In the genomic region with DNA sequence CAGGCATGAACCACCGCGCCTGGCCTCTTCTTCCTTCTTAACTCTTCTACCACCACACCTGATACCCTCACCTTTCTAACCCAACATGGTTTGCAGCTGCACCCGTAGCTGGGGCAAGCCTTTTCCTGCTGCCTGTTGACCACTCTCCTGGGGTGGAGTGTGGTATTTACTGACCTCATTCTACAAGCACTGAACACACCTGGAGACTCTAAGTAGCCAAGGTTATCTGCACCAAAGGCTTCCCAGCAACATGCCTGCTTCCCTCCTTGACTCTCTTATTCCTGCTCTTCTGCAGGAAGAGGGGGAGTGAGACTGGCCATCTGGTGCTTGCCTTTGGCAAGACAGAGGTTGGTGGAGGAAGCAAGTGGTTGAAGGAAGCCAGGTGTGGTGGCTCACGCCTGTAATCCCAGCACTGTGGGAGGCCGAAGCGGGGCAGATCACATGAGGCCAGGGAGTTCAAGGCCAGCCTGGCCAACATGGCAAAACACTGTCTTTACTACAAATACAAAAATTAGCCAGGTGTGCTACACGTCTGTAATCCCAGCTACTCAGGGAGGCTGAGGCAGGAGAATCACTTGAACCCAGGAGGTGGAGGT, we compare ENCODE assay signal across 14 cellular contexts. TPM values are rescaled to one million over a fixed set of nuclear protein-coding genes. Genes with fewer than 3 reads are reported as not detected.
DNase-seq lines count a peak whose midpoint lies in the region; ATAC-seq and TF ChIP-seq lines count a peak whose summit lies in the region.
"Had no signal": no experiment of that assay in that cellular context is flagged by ENCODE, and none has a peak within 500 bp of the region (broad histone marks: within the 10 kb centered on the region; RNA-seq: fewer than 3 reads in every experiment).

No MANE protein-coding gene starts in this region.

- H3K9me2 ChIP-seq in PC-9 (ENCODE audit: insufficient read depth), result no peaks in the 10 kb centered on the region

- no peak overlapping the region for H2AFZ ChIP-seq in DND-41 (ENCODE audit: low read depth, low read length)
- no peak overlapping the region for H2AFZ ChIP-seq in PC-9

- POLR2A ChIA-PET in PC-9 (lab: Charles Lee; ENCODE audit: unreplicated experiment), result no interaction called here

- ATAC-seq in DND-41 (ENCODE audit: insufficient read depth, low read depth), result no peak
- no peak for ATAC-seq in T-helper 17 cell
- no peak for ATAC-seq in natural killer cell

- peaks cover 61% of the 10 kb centered on the region for H3K36me3 ChIP-seq in DND-41 (ENCODE audit: insufficient read depth, low read length)
- peaks cover 34% of the 10 kb centered on the region for H3K36me3 ChIP-seq in right atrium auricular region
- peaks cover 18% of the 10 kb centered on the region for H3K36me3 ChIP-seq in rectal smooth muscle tissue (ENCODE audit: control insufficient read depth, insufficient read depth, low read length)
- H3K36me3 ChIP-seq in PC-9 (ENCODE audit: low read depth), result no peaks in the 10 kb centered on the region

- BruUV-seq in PC-9 (replicated peaks; lab: Mats Ljungman, UMichigan), result no TSS peak

- no peaks in the 10 kb centered on the region for H3K9me3 ChIP-seq in DND-41 (ENCODE audit: insufficient read depth, low read length, severe bottlenecking)
- H3K9me3 ChIP-seq in T-helper 17 cell (ENCODE audit: control insufficient read depth, low read length, poor library complexity, severe bottlenecking), result no peaks in the 10 kb centered on the region
- H3K9me3 ChIP-seq in right atrium auricular region, result no peaks in the 10 kb centered on the region
- no peaks in the 10 kb centered on the region for H3K9me3 ChIP-seq in PC-9 (ENCODE audit: insufficient read depth, low read depth)
- H3K9me3 ChIP-seq: BE2C, colonic mucosa had no signal

- no peak for DNase-seq in DND-41
- no peak for DNase-seq in T-helper 17 cell
- DNase-seq in right atrium auricular region (ENCODE audit: low spot score), result no peak
- DNase-seq in PC-9, result no peak
- no peak for DNase-seq in natural killer cell
- DNase-seq in NCI-H187 treated with DMSO at 0.1 percent for 48 hours (lab: John Stamatoyannopoulos, UW), result no peak
- DNase-seq: BE2C, colonic mucosa, DMS79, GOT3, MV-4-11, NCI-H2227 treated with DMSO at 0.1 percent for 48 hours, SW 1271 had no signal

- H3K27ac Mint-ChIP-seq in T-helper 17 cell (peak overlapping the region; percentile 87), natural killer cell (peak overlapping the region in 1 of 2 donors; percentile 27)

- H3K27me3 Mint-ChIP-seq in T-helper 17 cell (no peaks in the 10 kb centered on the region), natural killer cell (ENCODE audit: low read depth in 2 of 2) (no peaks in the 10 kb centered on the region)

- H3K4me3 ChIP-seq in DND-41 (ENCODE audit: low read depth in 1 of 2, low read length in 2 of 2) (no peak overlapping the region), right atrium auricular region (no peak overlapping the region), rectal smooth muscle tissue (ENCODE audit: low read length) (peak overlapping the region; percentile 33), PC-9 (no peak overlapping the region)
- H3K4me3 ChIP-seq: colonic mucosa had no signal

- H3K36me3 Mint-ChIP-seq in T-helper 17 cell (ENCODE audit: low read depth), result peaks cover 3% of the 10 kb centered on the region
- H3K36me3 Mint-ChIP-seq in natural killer cell, result no peaks in the 10 kb centered on the region

- H3K4me3 Mint-ChIP-seq in T-helper 17 cell (no peak overlapping the region), natural killer cell (no peak overlapping the region)

- no peak overlapping the region for H3K4me2 ChIP-seq in DND-41 (ENCODE audit: insufficient read depth, low read length)
- H3K4me2 ChIP-seq in PC-9, result no peak overlapping the region

- no peaks in the 10 kb centered on the region for H3K4me1 ChIP-seq in DND-41 (ENCODE audit: insufficient read depth, low read length)
- peaks cover 0 to 29% of the 10 kb centered on the region in 2 donors for H3K4me1 ChIP-seq in right atrium auricular region
- H3K4me1 ChIP-seq in rectal smooth muscle tissue (ENCODE audit: control insufficient read depth, insufficient read depth, low read length), result peaks cover 23% of the 10 kb centered on the region
- H3K4me1 ChIP-seq in PC-9 (replicated peaks; ENCODE audit: insufficient read depth), result no peaks in the 10 kb centered on the region
- H3K4me1 ChIP-seq: BE2C, colonic mucosa had no signal

- H3K9ac ChIP-seq in DND-41 (ENCODE audit: low read depth, low read length), result no peak overlapping the region
- H3K9ac ChIP-seq in rectal smooth muscle tissue (ENCODE audit: low read length), result no peak overlapping the region

- no peak for TF ChIP-seq CTCF in DND-41 (IDR thresholded peaks at IDR 0.05; ENCODE audit: borderline replicate concordance, extremely low read depth, low read length, poor library complexity, severe bottlenecking)
- TF ChIP-seq CTCF in right atrium auricular region (IDR thresholded peaks at IDR 0.05), result no peak
- no peak for TF ChIP-seq CTCF in PC-9 (conservative IDR thresholded peaks at IDR 0.05)
- no peak for TF ChIP-seq CTCF in natural killer cell (IDR thresholded peaks at IDR 0.05)

- peaks cover 13% of the 10 kb centered on the region for H3K4me1 Mint-ChIP-seq in T-helper 17 cell
- H3K4me1 Mint-ChIP-seq in natural killer cell, result peaks cover 34 to 36% of the 10 kb centered on the region in 2 donors

- H3K27ac ChIP-seq in DND-41 (ENCODE audit: low read length) (peak overlapping the region; percentile 12; the same call in 1 of the 2 replicates), right atrium auricular region (peak overlapping the region; percentile 20 to 36), rectal smooth muscle tissue (ENCODE audit: low read depth, low read length) (peak overlapping the region; percentile 88), PC-9 (no peak overlapping the region)
- H3K27ac ChIP-seq: colonic mucosa had no signal

- no peaks in the 10 kb centered on the region for H3F3A ChIP-seq in PC-9 (ENCODE audit: insufficient read depth, low read depth)

- H3K27me3 ChIP-seq in DND-41 (ENCODE audit: insufficient read depth, low read length, poor library complexity) (no peaks in the 10 kb centered on the region), right atrium auricular region (no peaks in the 10 kb centered on the region), rectal smooth muscle tissue (ENCODE audit: control insufficient read depth, insufficient read depth, low read length) (no peaks in the 10 kb centered on the region), PC-9 (ENCODE audit: insufficient read depth, low read depth) (no peaks in the 10 kb centered on the region)
- H3K27me3 ChIP-seq: BE2C, colonic mucosa had no signal

- H4K20me1 ChIP-seq in DND-41 (ENCODE audit: insufficient read depth, low read length), result peaks cover 57% of the 10 kb centered on the region
- no peaks in the 10 kb centered on the region for H4K20me1 ChIP-seq in PC-9 (ENCODE audit: insufficient read depth)

- no peaks in the 10 kb centered on the region for H3K9me3 Mint-ChIP-seq in natural killer cell

- peaks cover 68% of the 10 kb centered on the region for H3K79me2 ChIP-seq in DND-41 (ENCODE audit: insufficient read depth, low read length)
- 0 out of 2 replicates have a peak, but pooled peaks cover 13% of the 10 kb centered on the region for H3K79me2 ChIP-seq in PC-9 (ENCODE audit: low read depth)

- CTCF ChIA-PET in PC-9 (lab: Charles Lee), result no interaction called here

- intact Hi-C loops in PC-9 (cut with micrococcal nuclease; ENCODE audit: unreplicated experiment) (no loop called here), natural killer cell (cut with micrococcal nuclease) (no loop called here)

RNA-seq across cellular contexts. Expression of gene ACTR1A, which starts 10.1 kb away (rescaled TPM):
- 10 to 100 TPM; 57.5 to 58.0 TPM for total RNA-seq in T-helper 17 cell
- total RNA-seq in right atrium auricular region, result 100 to 1,000 TPM; 107 to 124 TPM
- total RNA-seq in PC-9 (2021), result 25.8 and 29.4 TPM in 2 replicates
- total RNA-seq in natural killer cell, result 100 to 1,000 TPM; 101 to 129 (median 110) TPM

RNA-seq across cellular contexts. Expression of gene SUFU, which starts 11.3 kb away (rescaled TPM):
- total RNA-seq in T-helper 17 cell (10 to 100 TPM; 14.4 to 16.4 TPM), right atrium auricular region (1 to 10 TPM; 4.9 to 6.4 TPM), PC-9 (2021) (16.9 and 20.2 TPM in 2 replicates), natural killer cell (10 to 100 TPM in 2 of 3 donors, 1 to 10 TPM in 1; 8.2 to 13.0 (median 11.5) TPM)

RNA-seq across cellular contexts. Expression of gene C10orf95, which starts 41.1 kb away (rescaled TPM):
- total RNA-seq in T-helper 17 cell (under 1 TPM in 1 of 2 donors, not detected in 1; 0.50 TPM), right atrium auricular region (not detected), PC-9 (2021) (1.0 and 1.4 TPM in 2 replicates), natural killer cell (under 1 TPM; 0.25 to 0.41 (median 0.35) TPM)
